In the genomic region with DNA sequence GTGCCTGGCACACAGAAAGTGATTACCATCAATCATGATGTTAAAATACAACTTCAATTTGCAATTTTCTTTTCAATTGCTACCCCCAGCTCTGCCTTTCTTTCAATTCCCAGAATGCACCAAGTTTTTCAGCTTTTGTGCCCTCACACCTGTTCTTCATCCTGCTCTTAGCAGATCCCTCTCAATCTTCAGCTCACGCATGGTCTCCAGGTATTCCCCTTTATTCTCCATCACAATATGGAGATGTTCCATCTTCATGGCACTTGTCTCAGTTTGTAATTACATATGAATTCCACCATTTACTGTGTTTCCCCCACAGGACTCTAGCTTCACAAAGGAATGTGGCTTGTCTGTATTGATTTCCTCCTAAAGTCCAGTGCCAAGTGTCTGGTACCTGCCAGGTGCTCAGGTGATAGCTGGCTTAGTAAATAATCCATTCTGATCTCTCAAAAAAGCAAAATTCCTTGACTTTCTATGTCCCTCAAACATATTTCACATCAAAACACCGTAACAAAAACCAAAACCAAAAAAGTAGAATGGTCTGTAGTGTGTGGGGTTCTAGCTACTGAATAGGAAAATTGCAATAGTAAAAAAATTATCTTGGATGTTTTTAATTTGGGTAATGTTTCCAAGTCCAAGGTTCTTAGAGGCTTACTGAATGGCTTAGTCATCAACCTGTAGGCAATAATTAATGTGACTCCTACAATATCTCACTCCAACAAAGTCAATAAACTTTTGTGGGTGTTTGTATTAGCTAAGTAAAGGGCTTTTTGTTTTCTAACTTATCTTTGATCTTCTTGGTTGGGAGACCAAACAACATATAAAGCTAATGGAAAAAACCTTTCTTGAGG, we compare ENCODE assay signal across 1 cellular context.
TF ChIP-seq lines count a peak whose summit lies in the region.

No MANE protein-coding gene starts in this region.

TF ChIP-seq in HepG2, 621 proteins besides CTCF, POLR2A, EP300 and RAD21 (continued from another document and continues in another):
- TF ChIP-seq, protein P1, sequence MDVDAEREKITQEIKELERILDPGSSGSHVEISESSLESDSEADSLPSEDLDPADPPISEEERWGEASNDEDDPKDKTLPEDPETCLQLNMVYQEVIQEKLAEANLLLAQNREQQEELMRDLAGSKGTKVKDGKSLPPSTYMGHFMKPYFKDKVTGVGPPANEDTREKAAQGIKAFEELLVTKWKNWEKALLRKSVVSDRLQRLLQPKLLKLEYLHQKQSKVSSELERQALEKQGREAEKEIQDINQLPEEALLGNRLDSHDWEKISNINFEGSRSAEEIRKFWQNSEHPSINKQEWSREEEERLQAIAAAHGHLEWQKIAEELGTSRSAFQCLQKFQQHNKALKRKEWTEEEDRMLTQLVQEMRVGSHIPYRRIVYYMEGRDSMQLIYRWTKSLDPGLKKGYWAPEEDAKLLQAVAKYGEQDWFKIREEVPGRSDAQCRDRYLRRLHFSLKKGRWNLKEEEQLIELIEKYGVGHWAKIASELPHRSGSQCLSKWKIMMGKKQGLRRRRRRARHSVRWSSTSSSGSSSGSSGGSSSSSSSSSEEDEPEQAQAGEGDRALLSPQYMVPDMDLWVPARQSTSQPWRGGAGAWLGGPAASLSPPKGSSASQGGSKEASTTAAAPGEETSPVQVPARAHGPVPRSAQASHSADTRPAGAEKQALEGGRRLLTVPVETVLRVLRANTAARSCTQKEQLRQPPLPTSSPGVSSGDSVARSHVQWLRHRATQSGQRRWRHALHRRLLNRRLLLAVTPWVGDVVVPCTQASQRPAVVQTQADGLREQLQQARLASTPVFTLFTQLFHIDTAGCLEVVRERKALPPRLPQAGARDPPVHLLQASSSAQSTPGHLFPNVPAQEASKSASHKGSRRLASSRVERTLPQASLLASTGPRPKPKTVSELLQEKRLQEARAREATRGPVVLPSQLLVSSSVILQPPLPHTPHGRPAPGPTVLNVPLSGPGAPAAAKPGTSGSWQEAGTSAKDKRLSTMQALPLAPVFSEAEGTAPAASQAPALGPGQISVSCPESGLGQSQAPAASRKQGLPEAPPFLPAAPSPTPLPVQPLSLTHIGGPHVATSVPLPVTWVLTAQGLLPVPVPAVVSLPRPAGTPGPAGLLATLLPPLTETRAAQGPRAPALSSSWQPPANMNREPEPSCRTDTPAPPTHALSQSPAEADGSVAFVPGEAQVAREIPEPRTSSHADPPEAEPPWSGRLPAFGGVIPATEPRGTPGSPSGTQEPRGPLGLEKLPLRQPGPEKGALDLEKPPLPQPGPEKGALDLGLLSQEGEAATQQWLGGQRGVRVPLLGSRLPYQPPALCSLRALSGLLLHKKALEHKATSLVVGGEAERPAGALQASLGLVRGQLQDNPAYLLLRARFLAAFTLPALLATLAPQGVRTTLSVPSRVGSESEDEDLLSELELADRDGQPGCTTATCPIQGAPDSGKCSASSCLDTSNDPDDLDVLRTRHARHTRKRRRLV (CRISPR knock-in tag; IDR thresholded peaks at IDR 0.05): peak; percentile 62; the same call in 1 of the 2 replicates
- TF ChIP-seq ZNF251 (CRISPR knock-in tag; IDR thresholded peaks at IDR 0.05) (no peak), KDM1A (CRISPR knock-in tag; IDR thresholded peaks at IDR 0.05) (no peak), ZNF367 (CRISPR knock-in tag; IDR thresholded peaks at IDR 0.05; ENCODE audit: borderline replicate concordance) (no peak), ZFP1 (CRISPR knock-in tag; IDR thresholded peaks at IDR 0.05) (no peak), MEIS2 (CRISPR knock-in tag; IDR thresholded peaks at IDR 0.05) (no peak), MBD4 (IDR thresholded peaks at IDR 0.05; ENCODE audit: borderline replicate concordance, low read length) (peak; percentile 80), ZNF331 (CRISPR knock-in tag; IDR thresholded peaks at IDR 0.05) (peak; percentile 66), SP5 (CRISPR knock-in tag; IDR thresholded peaks at IDR 0.05; ENCODE audit: borderline replicate concordance, low read depth) (peak; percentile 46; the same call in 1 of the 2 replicates), SIN3B (IDR thresholded peaks at IDR 0.05; ENCODE audit: low read length) (0 out of 2 replicates have a peak, but pooled peaks have one; percentile 50), DNMT3B (CRISPR knock-in tag; conservative IDR thresholded peaks at IDR 0.05) (0 out of 2 replicates have a peak, but pooled peaks have one; percentile 21), ZNF33B (CRISPR knock-in tag; IDR thresholded peaks at IDR 0.05) (no peak), ZNF615 (CRISPR knock-in tag; IDR thresholded peaks at IDR 0.05; ENCODE audit: borderline replicate concordance) (no peak), FOXK1 (CRISPR knock-in tag; IDR thresholded peaks at IDR 0.05; ENCODE audit: borderline replicate concordance, low read depth) (peak; percentile 38; the same call in 1 of the 2 replicates), KDM6A (CRISPR knock-in tag; IDR thresholded peaks at IDR 0.05; ENCODE audit: low read depth) (peak; percentile 85), ZFP41 (CRISPR knock-in tag; IDR thresholded peaks at IDR 0.05; ENCODE audit: borderline replicate concordance) (no peak), ZNF235 (CRISPR knock-in tag; IDR thresholded peaks at IDR 0.05; ENCODE audit: borderline replicate concordance) (no peak), GLI4 (CRISPR knock-in tag; IDR thresholded peaks at IDR 0.05; ENCODE audit: borderline replicate concordance) (no peak), ZFP36 (IDR thresholded peaks at IDR 0.05; ENCODE audit: borderline replicate concordance, low read depth, low read length, partially characterized antibody) (no peak), RFXANK (CRISPR knock-in tag; IDR thresholded peaks at IDR 0.05) (no peak), SRF (IDR thresholded peaks at IDR 0.05; ENCODE audit: low read depth, low read length) (no peak), TAF15 (IDR thresholded peaks at IDR 0.05; ENCODE audit: low read depth, low read length, poor library complexity, severe bottlenecking) (no peak), HNRNPK (IDR thresholded peaks at IDR 0.05; ENCODE audit: low read depth, low read length, poor library complexity, severe bottlenecking) (no peak), HCFC1 (IDR thresholded peaks at IDR 0.05; ENCODE audit: low read depth, low read length) (no peak), SETDB1 (CRISPR knock-in tag; IDR thresholded peaks at IDR 0.05; ENCODE audit: borderline replicate concordance) (no peak), SAP130 (CRISPR knock-in tag; IDR thresholded peaks at IDR 0.05; ENCODE audit: low read depth) (peak; percentile 66)
- TF ChIP-seq, protein P2, sequence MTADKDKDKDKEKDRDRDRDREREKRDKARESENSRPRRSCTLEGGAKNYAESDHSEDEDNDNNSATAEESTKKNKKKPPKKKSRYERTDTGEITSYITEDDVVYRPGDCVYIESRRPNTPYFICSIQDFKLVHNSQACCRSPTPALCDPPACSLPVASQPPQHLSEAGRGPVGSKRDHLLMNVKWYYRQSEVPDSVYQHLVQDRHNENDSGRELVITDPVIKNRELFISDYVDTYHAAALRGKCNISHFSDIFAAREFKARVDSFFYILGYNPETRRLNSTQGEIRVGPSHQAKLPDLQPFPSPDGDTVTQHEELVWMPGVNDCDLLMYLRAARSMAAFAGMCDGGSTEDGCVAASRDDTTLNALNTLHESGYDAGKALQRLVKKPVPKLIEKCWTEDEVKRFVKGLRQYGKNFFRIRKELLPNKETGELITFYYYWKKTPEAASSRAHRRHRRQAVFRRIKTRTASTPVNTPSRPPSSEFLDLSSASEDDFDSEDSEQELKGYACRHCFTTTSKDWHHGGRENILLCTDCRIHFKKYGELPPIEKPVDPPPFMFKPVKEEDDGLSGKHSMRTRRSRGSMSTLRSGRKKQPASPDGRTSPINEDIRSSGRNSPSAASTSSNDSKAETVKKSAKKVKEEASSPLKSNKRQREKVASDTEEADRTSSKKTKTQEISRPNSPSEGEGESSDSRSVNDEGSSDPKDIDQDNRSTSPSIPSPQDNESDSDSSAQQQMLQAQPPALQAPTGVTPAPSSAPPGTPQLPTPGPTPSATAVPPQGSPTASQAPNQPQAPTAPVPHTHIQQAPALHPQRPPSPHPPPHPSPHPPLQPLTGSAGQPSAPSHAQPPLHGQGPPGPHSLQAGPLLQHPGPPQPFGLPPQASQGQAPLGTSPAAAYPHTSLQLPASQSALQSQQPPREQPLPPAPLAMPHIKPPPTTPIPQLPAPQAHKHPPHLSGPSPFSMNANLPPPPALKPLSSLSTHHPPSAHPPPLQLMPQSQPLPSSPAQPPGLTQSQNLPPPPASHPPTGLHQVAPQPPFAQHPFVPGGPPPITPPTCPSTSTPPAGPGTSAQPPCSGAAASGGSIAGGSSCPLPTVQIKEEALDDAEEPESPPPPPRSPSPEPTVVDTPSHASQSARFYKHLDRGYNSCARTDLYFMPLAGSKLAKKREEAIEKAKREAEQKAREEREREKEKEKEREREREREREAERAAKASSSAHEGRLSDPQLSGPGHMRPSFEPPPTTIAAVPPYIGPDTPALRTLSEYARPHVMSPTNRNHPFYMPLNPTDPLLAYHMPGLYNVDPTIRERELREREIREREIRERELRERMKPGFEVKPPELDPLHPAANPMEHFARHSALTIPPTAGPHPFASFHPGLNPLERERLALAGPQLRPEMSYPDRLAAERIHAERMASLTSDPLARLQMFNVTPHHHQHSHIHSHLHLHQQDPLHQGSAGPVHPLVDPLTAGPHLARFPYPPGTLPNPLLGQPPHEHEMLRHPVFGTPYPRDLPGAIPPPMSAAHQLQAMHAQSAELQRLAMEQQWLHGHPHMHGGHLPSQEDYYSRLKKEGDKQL (CRISPR knock-in tag; IDR thresholded peaks at IDR 0.05; ENCODE audit: low read depth): peak; percentile 47; the same call in 1 of the 2 replicates
- TF ChIP-seq, protein P3, sequence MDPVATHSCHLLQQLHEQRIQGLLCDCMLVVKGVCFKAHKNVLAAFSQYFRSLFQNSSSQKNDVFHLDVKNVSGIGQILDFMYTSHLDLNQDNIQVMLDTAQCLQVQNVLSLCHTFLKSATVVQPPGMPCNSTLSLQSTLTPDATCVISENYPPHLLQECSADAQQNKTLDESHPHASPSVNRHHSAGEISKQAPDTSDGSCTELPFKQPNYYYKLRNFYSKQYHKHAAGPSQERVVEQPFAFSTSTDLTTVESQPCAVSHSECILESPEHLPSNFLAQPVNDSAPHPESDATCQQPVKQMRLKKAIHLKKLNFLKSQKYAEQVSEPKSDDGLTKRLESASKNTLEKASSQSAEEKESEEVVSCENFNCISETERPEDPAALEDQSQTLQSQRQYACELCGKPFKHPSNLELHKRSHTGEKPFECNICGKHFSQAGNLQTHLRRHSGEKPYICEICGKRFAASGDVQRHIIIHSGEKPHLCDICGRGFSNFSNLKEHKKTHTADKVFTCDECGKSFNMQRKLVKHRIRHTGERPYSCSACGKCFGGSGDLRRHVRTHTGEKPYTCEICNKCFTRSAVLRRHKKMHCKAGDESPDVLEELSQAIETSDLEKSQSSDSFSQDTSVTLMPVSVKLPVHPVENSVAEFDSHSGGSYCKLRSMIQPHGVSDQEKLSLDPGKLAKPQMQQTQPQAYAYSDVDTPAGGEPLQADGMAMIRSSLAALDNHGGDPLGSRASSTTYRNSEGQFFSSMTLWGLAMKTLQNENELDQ (CRISPR knock-in tag; IDR thresholded peaks at IDR 0.05; ENCODE audit: borderline replicate concordance): no peak
- TF ChIP-seq, protein P4, sequence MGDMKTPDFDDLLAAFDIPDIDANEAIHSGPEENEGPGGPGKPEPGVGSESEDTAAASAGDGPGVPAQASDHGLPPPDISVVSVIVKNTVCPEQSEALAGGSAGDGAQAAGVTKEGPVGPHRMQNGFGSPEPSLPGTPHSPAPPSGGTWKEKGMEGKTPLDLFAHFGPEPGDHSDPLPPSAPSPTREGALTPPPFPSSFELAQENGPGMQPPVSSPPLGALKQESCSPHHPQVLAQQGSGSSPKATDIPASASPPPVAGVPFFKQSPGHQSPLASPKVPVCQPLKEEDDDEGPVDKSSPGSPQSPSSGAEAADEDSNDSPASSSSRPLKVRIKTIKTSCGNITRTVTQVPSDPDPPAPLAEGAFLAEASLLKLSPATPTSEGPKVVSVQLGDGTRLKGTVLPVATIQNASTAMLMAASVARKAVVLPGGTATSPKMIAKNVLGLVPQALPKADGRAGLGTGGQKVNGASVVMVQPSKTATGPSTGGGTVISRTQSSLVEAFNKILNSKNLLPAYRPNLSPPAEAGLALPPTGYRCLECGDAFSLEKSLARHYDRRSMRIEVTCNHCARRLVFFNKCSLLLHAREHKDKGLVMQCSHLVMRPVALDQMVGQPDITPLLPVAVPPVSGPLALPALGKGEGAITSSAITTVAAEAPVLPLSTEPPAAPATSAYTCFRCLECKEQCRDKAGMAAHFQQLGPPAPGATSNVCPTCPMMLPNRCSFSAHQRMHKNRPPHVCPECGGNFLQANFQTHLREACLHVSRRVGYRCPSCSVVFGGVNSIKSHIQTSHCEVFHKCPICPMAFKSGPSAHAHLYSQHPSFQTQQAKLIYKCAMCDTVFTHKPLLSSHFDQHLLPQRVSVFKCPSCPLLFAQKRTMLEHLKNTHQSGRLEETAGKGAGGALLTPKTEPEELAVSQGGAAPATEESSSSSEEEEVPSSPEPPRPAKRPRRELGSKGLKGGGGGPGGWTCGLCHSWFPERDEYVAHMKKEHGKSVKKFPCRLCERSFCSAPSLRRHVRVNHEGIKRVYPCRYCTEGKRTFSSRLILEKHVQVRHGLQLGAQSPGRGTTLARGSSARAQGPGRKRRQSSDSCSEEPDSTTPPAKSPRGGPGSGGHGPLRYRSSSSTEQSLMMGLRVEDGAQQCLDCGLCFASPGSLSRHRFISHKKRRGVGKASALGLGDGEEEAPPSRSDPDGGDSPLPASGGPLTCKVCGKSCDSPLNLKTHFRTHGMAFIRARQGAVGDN (CRISPR knock-in tag; IDR thresholded peaks at IDR 0.05): no peak
- TF ChIP-seq, protein P5, sequence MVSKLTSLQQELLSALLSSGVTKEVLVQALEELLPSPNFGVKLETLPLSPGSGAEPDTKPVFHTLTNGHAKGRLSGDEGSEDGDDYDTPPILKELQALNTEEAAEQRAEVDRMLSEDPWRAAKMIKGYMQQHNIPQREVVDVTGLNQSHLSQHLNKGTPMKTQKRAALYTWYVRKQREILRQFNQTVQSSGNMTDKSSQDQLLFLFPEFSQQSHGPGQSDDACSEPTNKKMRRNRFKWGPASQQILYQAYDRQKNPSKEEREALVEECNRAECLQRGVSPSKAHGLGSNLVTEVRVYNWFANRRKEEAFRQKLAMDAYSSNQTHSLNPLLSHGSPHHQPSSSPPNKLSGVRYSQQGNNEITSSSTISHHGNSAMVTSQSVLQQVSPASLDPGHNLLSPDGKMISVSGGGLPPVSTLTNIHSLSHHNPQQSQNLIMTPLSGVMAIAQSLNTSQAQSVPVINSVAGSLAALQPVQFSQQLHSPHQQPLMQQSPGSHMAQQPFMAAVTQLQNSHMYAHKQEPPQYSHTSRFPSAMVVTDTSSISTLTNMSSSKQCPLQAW (CRISPR knock-in tag; IDR thresholded peaks at IDR 0.05): peak; percentile 47; the same call in 1 of the 2 replicates
- TF ChIP-seq, protein P6, sequence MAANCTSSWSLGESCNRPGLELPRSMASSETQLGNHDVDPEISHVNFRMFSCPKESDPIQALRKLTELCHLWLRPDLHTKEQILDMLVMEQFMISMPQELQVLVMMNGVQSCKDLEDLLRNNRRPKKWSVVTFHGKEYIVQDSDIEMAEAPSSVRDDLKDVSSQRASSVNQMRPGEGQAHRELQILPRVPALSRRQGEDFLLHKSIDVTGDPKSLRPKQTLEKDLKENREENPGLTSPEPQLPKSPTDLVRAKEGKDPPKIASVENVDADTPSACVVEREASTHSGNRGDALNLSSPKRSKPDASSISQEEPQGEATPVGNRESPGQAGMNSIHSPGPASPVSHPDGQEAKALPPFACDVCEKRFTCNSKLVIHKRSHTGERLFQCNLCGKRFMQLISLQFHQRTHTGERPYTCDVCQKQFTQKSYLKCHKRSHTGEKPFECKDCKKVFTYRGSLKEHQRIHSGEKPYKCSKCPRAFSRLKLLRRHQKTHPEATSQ (CRISPR knock-in tag; IDR thresholded peaks at IDR 0.05; ENCODE audit: borderline replicate concordance): no peak
- TF ChIP-seq, protein P7, sequence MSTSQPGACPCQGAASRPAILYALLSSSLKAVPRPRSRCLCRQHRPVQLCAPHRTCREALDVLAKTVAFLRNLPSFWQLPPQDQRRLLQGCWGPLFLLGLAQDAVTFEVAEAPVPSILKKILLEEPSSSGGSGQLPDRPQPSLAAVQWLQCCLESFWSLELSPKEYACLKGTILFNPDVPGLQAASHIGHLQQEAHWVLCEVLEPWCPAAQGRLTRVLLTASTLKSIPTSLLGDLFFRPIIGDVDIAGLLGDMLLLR (CRISPR knock-in tag; IDR thresholded peaks at IDR 0.05): no peak
